Comparison of ENCODE assay signal across 9 cellular contexts in the genomic region with DNA sequence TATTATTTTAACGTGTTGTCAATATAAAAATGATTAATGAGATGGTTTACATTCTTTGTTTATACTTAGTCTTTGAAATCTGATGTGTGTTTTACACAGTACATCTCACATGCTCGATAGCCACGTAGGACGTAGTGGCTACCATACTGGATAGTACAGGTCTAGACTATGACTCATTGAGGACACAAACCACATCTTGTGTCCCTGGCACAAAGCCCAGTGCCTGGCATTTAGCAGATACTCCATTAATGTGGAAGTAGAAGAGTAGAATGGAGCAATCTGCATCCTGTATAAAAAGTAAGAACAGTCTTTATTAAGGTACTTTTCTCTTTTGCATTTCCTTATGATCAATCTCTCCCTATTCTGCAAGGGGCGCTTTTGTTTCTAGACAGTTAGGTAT. TPM values are rescaled to one million over a fixed set of nuclear protein-coding genes. Genes with fewer than 3 reads are reported as not detected.
DNase-seq lines count a peak whose midpoint lies in the region; ATAC-seq and TF ChIP-seq lines count a peak whose summit lies in the region.
"Had no signal": no experiment of that assay in that cellular context is flagged by ENCODE, and none has a peak within 500 bp of the region (broad histone marks: within the 10 kb centered on the region; RNA-seq: fewer than 3 reads in every experiment).

No MANE protein-coding gene starts in this region.

- H3K27me3 Mint-ChIP-seq in activated T-helper 1 cell treated with anti-CD3 and anti-CD28 coated beads, Interleukin-12 subunit alpha, Interleukin-12 subunit beta, Interleukin-2, Interleukin-4 antibody, amounts not matched to agents 30 ng/mL and 10 ng/mL and 1 ng/mL, durations not matched to agents 14 hours and 24 hours and 36 hours (ENCODE audit: insufficient read depth) = peaks cover 6% of the 10 kb centered on the region

- H3K27ac ChIP-seq in uterus = no peak overlapping the region

- TF ChIP-seq CTCF in mucosa of descending colon (IDR thresholded peaks at IDR 0.05) = no peak
- no peak for TF ChIP-seq CTCF in uterus (IDR thresholded peaks at IDR 0.05)

- H3K4me3 Mint-ChIP-seq in activated T-helper 1 cell treated with anti-CD3 and anti-CD28 coated beads, Interleukin-12 subunit alpha, Interleukin-12 subunit beta, Interleukin-2, Interleukin-4 antibody, amounts not matched to agents 30 ng/mL and 10 ng/mL and 1 ng/mL, durations not matched to agents 14 hours and 24 hours and 36 hours = no peak overlapping the region
- H3K4me3 Mint-ChIP-seq: activated naive CD8-positive, alpha-beta T cell treated with anti-CD3 and anti-CD28 coated beads, Interleukin-2, amount 10 ng/mL, durations not matched to agents 7 days and 5 days had no signal

- H3K4me1 Mint-ChIP-seq in activated T-helper 1 cell treated with anti-CD3 and anti-CD28 coated beads, Interleukin-12 subunit alpha, Interleukin-12 subunit beta, Interleukin-2, Interleukin-4 antibody, amounts not matched to agents 30 ng/mL and 10 ng/mL and 1 ng/mL, durations not matched to agents 14 hours and 24 hours and 36 hours (ENCODE audit: low read depth) = no peaks in the 10 kb centered on the region
- H3K4me1 Mint-ChIP-seq: activated naive CD8-positive, alpha-beta T cell treated with anti-CD3 and anti-CD28 coated beads, Interleukin-2, amount 10 ng/mL, durations not matched to agents 7 days and 5 days had no signal

- no peaks in the 10 kb centered on the region for H3K36me3 ChIP-seq in mucosa of descending colon (ENCODE audit: low read depth)
- H3K36me3 ChIP-seq in uterus = no peaks in the 10 kb centered on the region

- no peak overlapping the region for H3K27ac Mint-ChIP-seq in activated T-helper 1 cell treated with anti-CD3 and anti-CD28 coated beads, Interleukin-12 subunit alpha, Interleukin-12 subunit beta, Interleukin-2, Interleukin-4 antibody, amounts not matched to agents 30 ng/mL and 10 ng/mL and 1 ng/mL, durations not matched to agents 14 hours and 24 hours and 36 hours
- H3K27ac Mint-ChIP-seq: activated naive CD8-positive, alpha-beta T cell treated with anti-CD3 and anti-CD28 coated beads, Interleukin-2, amount 10 ng/mL, durations not matched to agents 7 days and 5 days had no signal

- H3K4me3 ChIP-seq in mucosa of descending colon (no peak overlapping the region), uterus (no peak overlapping the region)

- H3K9me3 ChIP-seq in mucosa of descending colon (no peaks in the 10 kb centered on the region), uterus (no peaks in the 10 kb centered on the region)

- H3K4me1 ChIP-seq in mucosa of descending colon (ENCODE audit: low read depth) (no peaks in the 10 kb centered on the region), uterus (no peaks in the 10 kb centered on the region)

- DNase-seq in EL (peak; percentile 94), NCI-H345 treated with DMSO at 0.1 percent for 48 hours (lab: John Stamatoyannopoulos, UW; ENCODE audit: unreplicated experiment) (peak; percentile 23), brain pericyte (ENCODE audit: low read depth, low spot score) (peak; percentile 70), mucosa of descending colon (peak in 2 of 3 donors; percentile 29 to 41), HuH-7 (ENCODE audit: low spot score) (no peak), DMS114 treated with DMSO at 0.1 percent for 48 hours (lab: John Stamatoyannopoulos, UW; ENCODE audit: unreplicated experiment) (no peak), uterus (no peak)
- DNase-seq in activated T-helper 1 cell treated with anti-CD3 and anti-CD28 coated beads, Interleukin-12 subunit alpha, Interleukin-12 subunit beta, Interleukin-2, Interleukin-4 antibody, amounts not matched to agents 30 ng/mL and 10 ng/mL and 1 ng/mL, durations not matched to agents 14 hours and 24 hours and 36 hours (ENCODE audit: low spot score) = no peak
- DNase-seq: activated naive CD8-positive, alpha-beta T cell treated with anti-CD3 and anti-CD28 coated beads, Interleukin-2, amount 10 ng/mL, durations not matched to agents 7 days and 5 days had no signal

- no peaks in the 10 kb centered on the region for H3K9me3 Mint-ChIP-seq in activated T-helper 1 cell treated with anti-CD3 and anti-CD28 coated beads, Interleukin-12 subunit alpha, Interleukin-12 subunit beta, Interleukin-2, Interleukin-4 antibody, amounts not matched to agents 30 ng/mL and 10 ng/mL and 1 ng/mL, durations not matched to agents 14 hours and 24 hours and 36 hours
- H3K9me3 Mint-ChIP-seq: activated naive CD8-positive, alpha-beta T cell treated with anti-CD3 and anti-CD28 coated beads, Interleukin-2, amount 10 ng/mL, durations not matched to agents 7 days and 5 days had no signal

- H3K36me3 Mint-ChIP-seq in activated T-helper 1 cell treated with anti-CD3 and anti-CD28 coated beads, Interleukin-12 subunit alpha, Interleukin-12 subunit beta, Interleukin-2, Interleukin-4 antibody, amounts not matched to agents 30 ng/mL and 10 ng/mL and 1 ng/mL, durations not matched to agents 14 hours and 24 hours and 36 hours (ENCODE audit: low read depth) = no peaks in the 10 kb centered on the region
- H3K36me3 Mint-ChIP-seq: activated naive CD8-positive, alpha-beta T cell treated with anti-CD3 and anti-CD28 coated beads, Interleukin-2, amount 10 ng/mL, durations not matched to agents 7 days and 5 days had no signal

- peak; percentile 85 for ATAC-seq in mucosa of descending colon

- no peaks in the 10 kb centered on the region for H3K27me3 ChIP-seq in uterus

- no peak for TF ChIP-seq POLR2A in uterus (IDR thresholded peaks at IDR 0.05)

- intact Hi-C loops in mucosa of descending colon (cut with DNase I, micrococcal nuclease) (no loop called here), uterus (cut with DNase I; ENCODE audit: low total_unique reads) (no loop called here)
- intact Hi-C loops in activated T-helper 1 cell treated with anti-CD3 and anti-CD28 coated beads, Interleukin-12 subunit alpha, Interleukin-12 subunit beta, Interleukin-2, Interleukin-4 antibody, amounts not matched to agents 30 ng/mL and 10 ng/mL and 1 ng/mL, durations not matched to agents 14 hours and 24 hours and 36 hours (cut with micrococcal nuclease) = no loop called here

RNA-seq across cellular contexts. Expression of a gene that starts 49.0 kb away (rescaled TPM):
- total RNA-seq in mucosa of descending colon (10 to 100 TPM in 2 of 3 donors, 1 to 10 TPM in 1; 9.2 to 38.5 (median 10.5) TPM), uterus (100 to 1,000 TPM in 1 of 4 donors, 10 to 100 TPM in 3; 32.0 to 111 (median 63.8) TPM)
- 2.4 and 3.2 TPM in 2 replicates for total RNA-seq in activated T-helper 1 cell treated with anti-CD3 and anti-CD28 coated beads, Interleukin-12 subunit alpha, Interleukin-12 subunit beta, Interleukin-2, Interleukin-4 antibody, amounts not matched to agents 30 ng/mL and 10 ng/mL and 1 ng/mL, durations not matched to agents 14 hours and 24 hours and 36 hours

Comparison
In these comparisons a context has a peak if more than half of its experiments do, and no peak if none do; other contexts are left out.
1. DNase-seq: peak in EL (single experiment), NCI-H345 treated with DMSO at 0.1 percent for 48 hours (single experiment), brain pericyte (single experiment) and mucosa of descending colon (2 of 3); none in HuH-7 (single experiment), DMS114 treated with DMSO at 0.1 percent for 48 hours (single experiment), activated T-helper 1 cell treated with anti-CD3 and anti-CD28 coated beads, Interleukin-12 subunit alpha, Interleukin-12 subunit beta, Interleukin-2, Interleukin-4 antibody, amounts not matched to agents 30 ng/mL and 10 ng/mL and 1 ng/mL, durations not matched to agents 14 hours and 24 hours and 36 hours (single experiment) and uterus (0 of 2).